ENCODE assay signal across 17 cellular contexts in genomic region chr6:163563303-163563702, GRCh38.
"Had no signal": no experiment of that assay in that cellular context is flagged by ENCODE, and none has a peak within 500 bp of the region (broad histone marks: within the 10 kb centered on the region; RNA-seq: fewer than 3 reads in every experiment).

No MANE protein-coding gene starts in this region.

- H3K4me3 Mint-ChIP-seq: activated CD4-positive, alpha-beta T cell treated with anti-CD3 and anti-CD28 coated beads for 36 hours; activated naive CD8-positive, alpha-beta T cell; activated T-helper 1 cell treated with anti-CD3 and anti-CD28 coated beads, Interleukin-12 subunit alpha, Interleukin-12 subunit beta, Interleukin-2, Interleukin-4 antibody, amounts not matched to agents 30 ng/mL and 10 ng/mL and 1 ng/mL, durations not matched to agents 14 hours and 24 hours and 36 hours; memory B cell; naive thymus-derived CD8-positive, alpha-beta T cell; stimulated activated naive B cell treated with anti-CD40 and anti-IgM and Interleukin-4, amounts not matched to agents 10 μg/mL and 1 μg/mL and 100 μg/mL, for 72 hours; T-helper 2 cell treated with Interferon-gamma antibody and Interleukin-4, amounts not matched to agents 5 μg/mL and 100 μg/mL, for 36 hours had no signal

- H3K27ac Mint-ChIP-seq: activated CD4-positive, alpha-beta T cell treated with anti-CD3 and anti-CD28 coated beads for 36 hours; activated naive CD8-positive, alpha-beta T cell; activated T-helper 1 cell treated with anti-CD3 and anti-CD28 coated beads, Interleukin-12 subunit alpha, Interleukin-12 subunit beta, Interleukin-2, Interleukin-4 antibody, amounts not matched to agents 30 ng/mL and 10 ng/mL and 1 ng/mL, durations not matched to agents 14 hours and 24 hours and 36 hours; memory B cell; naive thymus-derived CD8-positive, alpha-beta T cell; stimulated activated naive B cell treated with anti-CD40 and anti-IgM and Interleukin-4, amounts not matched to agents 10 μg/mL and 1 μg/mL and 100 μg/mL, for 72 hours; T-helper 2 cell treated with Interferon-gamma antibody and Interleukin-4, amounts not matched to agents 5 μg/mL and 100 μg/mL, for 36 hours had no signal

- H3K27me3 ChIP-seq: left lung, ovary, sigmoid colon, spleen had no signal

- H3K9me3 ChIP-seq: left lung, ovary, sigmoid colon, spleen had no signal

- H3K27ac ChIP-seq: left lung, ovary, sigmoid colon, spleen had no signal

- H3K4me3 ChIP-seq: left lung, ovary, sigmoid colon, spleen had no signal

- H3K4me1 ChIP-seq: left lung had no signal

- H3K36me3 ChIP-seq: ovary had no signal

- H3K9me3 Mint-ChIP-seq: activated T-helper 1 cell treated with anti-CD3 and anti-CD28 coated beads, Interleukin-12 subunit alpha, Interleukin-12 subunit beta, Interleukin-2, Interleukin-4 antibody, amounts not matched to agents 30 ng/mL and 10 ng/mL and 1 ng/mL, durations not matched to agents 14 hours and 24 hours and 36 hours; memory B cell; naive thymus-derived CD8-positive, alpha-beta T cell; stimulated activated naive B cell treated with anti-CD40 and anti-IgM and Interleukin-4, amounts not matched to agents 10 μg/mL and 1 μg/mL and 100 μg/mL, for 72 hours; T-helper 2 cell treated with Interferon-gamma antibody and Interleukin-4, amounts not matched to agents 5 μg/mL and 100 μg/mL, for 36 hours had no signal

- H3K27me3 Mint-ChIP-seq: activated CD4-positive, alpha-beta T cell treated with anti-CD3 and anti-CD28 coated beads for 36 hours; activated naive CD8-positive, alpha-beta T cell; memory B cell; naive thymus-derived CD8-positive, alpha-beta T cell; stimulated activated naive B cell treated with anti-CD40 and anti-IgM and Interleukin-4, amounts not matched to agents 10 μg/mL and 1 μg/mL and 100 μg/mL, for 72 hours had no signal

- ATAC-seq: activated CD4-positive, alpha-beta T cell treated with anti-CD3 and anti-CD28 coated beads for 36 hours; left lung; naive thymus-derived CD8-positive, alpha-beta T cell; stimulated activated naive B cell treated with anti-CD40 and anti-IgM and Interleukin-4, amounts not matched to agents 10 μg/mL and 1 μg/mL and 100 μg/mL, for 72 hours had no signal

- DNase-seq: activated CD4-positive, alpha-beta T cell treated with anti-CD3 and anti-CD28 coated beads for 36 hours; activated CD4-positive, alpha-beta T cell treated with anti-CD3 and anti-CD28 coated beads, Interleukin-2, amount 50 U/mL, for 48 hours; activated gamma-delta T cell treated with Interleukin-2 at 50 U/mL for 16 hours; erythroblast; foreskin melanocyte; kidney; left lung; naive thymus-derived CD8-positive, alpha-beta T cell; ovary; sigmoid colon; spleen; stimulated activated naive B cell treated with anti-CD40 and anti-IgM and Interleukin-4, amounts not matched to agents 10 μg/mL and 1 μg/mL and 100 μg/mL, for 72 hours; SW 1271 had no signal

- H3K4me1 Mint-ChIP-seq: activated CD4-positive, alpha-beta T cell treated with anti-CD3 and anti-CD28 coated beads for 36 hours had no signal
